Comparison of ENCODE assay signal across 9 cellular contexts in genomic region chr3:111547645-111548044, GRCh38. TPM values are rescaled to one million over a fixed set of nuclear protein-coding genes. Genes with fewer than 3 reads are reported as not detected.
DNase-seq lines count a peak whose midpoint lies in the region; ATAC-seq and TF ChIP-seq lines count a peak whose summit lies in the region.
"Had no signal": no experiment of that assay in that cellular context is flagged by ENCODE, and none has a peak within 500 bp of the region (broad histone marks: within the 10 kb centered on the region; RNA-seq: fewer than 3 reads in every experiment).

No MANE protein-coding gene starts in this region.

- TF ChIP-seq CTCF in heart right ventricle (IDR thresholded peaks at IDR 0.05) = no peak

- H3K9me3 Mint-ChIP-seq in T-helper 2 cell treated with Interferon-gamma antibody and Interleukin-4, amounts not matched to agents 5 μg/mL and 100 μg/mL, for 36 hours = no peaks in the 10 kb centered on the region

- intact Hi-C loops in heart right ventricle (cut with DNase I) = no loop called here

- peaks cover 39% of the 10 kb centered on the region for H3K4me1 Mint-ChIP-seq in T-helper 2 cell treated with Interferon-gamma antibody and Interleukin-4, amounts not matched to agents 5 μg/mL and 100 μg/mL, for 36 hours (ENCODE audit: low read depth)

- no peak overlapping the region for H3K27ac Mint-ChIP-seq in T-helper 2 cell treated with Interferon-gamma antibody and Interleukin-4, amounts not matched to agents 5 μg/mL and 100 μg/mL, for 36 hours

- no peaks in the 10 kb centered on the region for H3K27me3 ChIP-seq in heart right ventricle

- WGBS in heart right ventricle, 2 donors = 89 to 90% methylated on average over 4 of the region's 4 CpGs

- no peaks in the 10 kb centered on the region for H3K9me3 ChIP-seq in heart right ventricle

- peaks cover 36% of the 10 kb centered on the region for H3K36me3 Mint-ChIP-seq in T-helper 2 cell treated with Interferon-gamma antibody and Interleukin-4, amounts not matched to agents 5 μg/mL and 100 μg/mL, for 36 hours (ENCODE audit: low read depth)

- peaks cover 0 to 8% (median 0%) of the 10 kb centered on the region in 9 donors for H3K4me1 ChIP-seq in heart right ventricle

- peak; percentile 86 for ATAC-seq in HG03060 (IDR thresholded peaks at IDR 0.05; ENCODE audit: low read depth, unreplicated experiment)
- ATAC-seq in heart right ventricle = no peak

- H3K27me3 Mint-ChIP-seq in T-helper 2 cell treated with Interferon-gamma antibody and Interleukin-4, amounts not matched to agents 5 μg/mL and 100 μg/mL, for 36 hours (ENCODE audit: low read depth) = no peaks in the 10 kb centered on the region

- peak; percentile 58 for DNase-seq in activated CD8-positive, alpha-beta memory T cell treated with anti-CD3 and anti-CD28 coated beads, Interleukin-2, amount 50 U/mL, for 1 hour (ENCODE audit: extremely low read depth)
- DNase-seq in activated CD8-positive, alpha-beta memory T cell treated with anti-CD3 and anti-CD28 coated beads for 24 hours = no peak
- DNase-seq in T-helper 2 cell treated with Interferon-gamma antibody and Interleukin-4, amounts not matched to agents 5 μg/mL and 100 μg/mL, for 36 hours (ENCODE audit: low spot score) = peak; percentile 63
- DNase-seq in stimulated activated naive CD4-positive, alpha-beta T cell (lab: John Stamatoyannopoulos, UW) = peak; percentile 33 to 85 (median 60)
- DNase-seq in heart right ventricle = no peak
- no peak for DNase-seq in DMS153 treated with DMSO at 0.1 percent for 48 hours (lab: John Stamatoyannopoulos, UW; ENCODE audit: unreplicated experiment)
- DNase-seq in NCI-H2227 treated with DMSO at 0.1 percent for 48 hours (lab: John Stamatoyannopoulos, UW) = no peak

- no peak overlapping the region for H3K4me3 ChIP-seq in heart right ventricle

- no peak overlapping the region for H3K4me3 Mint-ChIP-seq in T-helper 2 cell treated with Interferon-gamma antibody and Interleukin-4, amounts not matched to agents 5 μg/mL and 100 μg/mL, for 36 hours

- no peaks in the 10 kb centered on the region for H3K36me3 ChIP-seq in heart right ventricle

- peak overlapping the region in 1 of 10 donors; percentile 68 for H3K27ac ChIP-seq in heart right ventricle

RNA-seq across cellular contexts. Expression of gene CD96, which starts 5.6 kb away (rescaled TPM):
- total RNA-seq in heart right ventricle = 1 to 10 TPM in 2 of 10 donors, under 1 TPM in 8; 0.11 to 6.2 (median 0.31) TPM
- polyA plus RNA-seq in heart right ventricle = under 1 TPM; 0.07 to 0.26 TPM

RNA-seq across cellular contexts. Expression of gene ZBED2, which starts 47.5 kb away (rescaled TPM):
- under 1 TPM in 1 of 10 donors, not detected in 9; 0.83 TPM for total RNA-seq in heart right ventricle
- not detected for polyA plus RNA-seq in heart right ventricle
- polyA plus RNA-seq: BJ had no signal

Comparison
In these comparisons a context has a peak if more than half of its experiments do, and no peak if none do; other contexts are left out.
1. DNase-seq: peak in activated CD8-positive, alpha-beta memory T cell treated with anti-CD3 and anti-CD28 coated beads, Interleukin-2, amount 50 U/mL, for 1 hour (single experiment), T-helper 2 cell treated with Interferon-gamma antibody and Interleukin-4, amounts not matched to agents 5 μg/mL and 100 μg/mL, for 36 hours (single experiment) and stimulated activated naive CD4-positive, alpha-beta T cell (6 of 6); none in activated CD8-positive, alpha-beta memory T cell treated with anti-CD3 and anti-CD28 coated beads for 24 hours (single experiment), heart right ventricle (0 of 2), DMS153 treated with DMSO at 0.1 percent for 48 hours (single experiment) and NCI-H2227 treated with DMSO at 0.1 percent for 48 hours (single experiment).